In the genomic region with DNA sequence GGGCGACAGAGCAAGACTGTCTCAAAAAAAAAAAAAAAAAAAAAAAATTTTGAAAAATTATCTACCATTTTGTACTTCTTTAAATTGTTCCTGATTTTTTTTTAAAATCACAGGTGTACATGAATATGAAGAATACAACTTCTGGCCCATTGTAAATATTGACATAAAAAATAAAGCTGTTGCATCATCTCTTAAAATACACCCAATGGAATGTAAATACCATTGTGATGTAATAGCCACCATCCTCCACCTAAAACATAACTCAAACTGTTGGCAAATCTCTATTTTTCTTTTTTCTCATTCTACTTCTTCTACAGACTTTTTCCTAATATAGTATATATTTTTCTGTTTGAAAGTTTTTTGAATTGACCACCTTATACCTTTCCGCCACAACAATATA, we compare ENCODE assay signal across 22 cellular contexts.
DNase-seq lines count a peak whose midpoint lies in the region; ATAC-seq, FAIRE-seq and TF ChIP-seq lines count a peak whose summit lies in the region.
"Had no signal": no experiment of that assay in that cellular context is flagged by ENCODE, and none has a peak within 500 bp of the region (broad histone marks: within the 10 kb centered on the region; RNA-seq: fewer than 3 reads in every experiment).

No MANE protein-coding gene starts in this region.

- WGBS in HepG2 (ENCODE audit: low lambda C conversion rate): 48% methylated on average over 2 of the region's 2 CpGs
- WGBS in suprapubic skin: 95% methylated on average over 2 of the region's 2 CpGs

- CTCF ChIA-PET in HepG2 (lab: Yijun Ruan, JAX; ENCODE audit: low intra/inter-chr PET ratio, low total read pairs): no interaction called here

- TF ChIP-seq CTCF in bronchial epithelial cell (IDR thresholded peaks at IDR 0.05; ENCODE audit: insufficient read depth, low read length, severe bottlenecking) (no peak), HepG2 (CRISPR knock-in tag; IDR thresholded peaks at IDR 0.05) (no peak), suprapubic skin (IDR thresholded peaks at IDR 0.05) (no peak)

- no peak overlapping the region for H2AFZ ChIP-seq in HepG2 (ENCODE audit: low read length)

- TF ChIP-seq POLR2A in HepG2 (IDR thresholded peaks at IDR 0.05; ENCODE audit: insufficient read depth in 1 of 2, low read depth in 2 of 2, low read length in 2 of 2): no peak
- TF ChIP-seq POLR2A in suprapubic skin (IDR thresholded peaks at IDR 0.05): no peak

- H3K27me3 ChIP-seq in bronchial epithelial cell (ENCODE audit: control insufficient read depth, insufficient read depth, low read length) (peaks cover 2% of the 10 kb centered on the region), HepG2 (ENCODE audit: control insufficient read depth in 1 of 2, insufficient read depth in 2 of 2, low read length in 2 of 2) (no peaks in the 10 kb centered on the region), suprapubic skin (no peaks in the 10 kb centered on the region)
- H3K27me3 ChIP-seq: BLaER1 treated with 17β-estradiol and CSF1 and Interleukin-3, amounts not matched to agents 10 nM and 100 nM; MG63; SJCRH30 had no signal

- H3K9ac ChIP-seq in HepG2 (ENCODE audit: insufficient read depth, low read depth, low read length): no peak overlapping the region
- H3K9ac ChIP-seq: BLaER1 treated with 17β-estradiol and CSF1 and Interleukin-3, amounts not matched to agents 10 nM and 100 nM had no signal

- H3K9me3 ChIP-seq in HepG2 (ENCODE audit: low read length) (no peaks in the 10 kb centered on the region), suprapubic skin (no peaks in the 10 kb centered on the region)
- H3K9me3 ChIP-seq: BLaER1 treated with 17β-estradiol and CSF1 and Interleukin-3, amounts not matched to agents 10 nM and 100 nM; MG63; SJCRH30 had no signal

- FAIRE-seq in bronchial epithelial cell (lab: Jason Lieb, UNC): no peak
- no peak for FAIRE-seq in HepG2 (lab: Jason Lieb, UNC)
- FAIRE-seq: D721Med had no signal

- H3K27ac ChIP-seq in HepG2 (ENCODE audit: extremely low read length, insufficient read depth, low read length): no peak overlapping the region
- H3K27ac ChIP-seq in suprapubic skin: no peak overlapping the region
- H3K27ac ChIP-seq: BLaER1 treated with 17β-estradiol and CSF1 and Interleukin-3, amounts not matched to agents 10 nM and 100 nM; SJCRH30 had no signal

- DNase-seq in DMS53 (lab: John Stamatoyannopoulos, UW) (peak; percentile 63), NCI-H69 (lab: John Stamatoyannopoulos, UW) (peak; percentile 33), bronchial epithelial cell (ENCODE audit: low read depth) (peak; percentile 59), HepG2 (ENCODE audit: low spot score) (no peak), kidney tubule cell (ENCODE audit: low spot score) (no peak), NCI-H1048 (lab: John Stamatoyannopoulos, UW) (no peak), suprapubic skin (ENCODE audit: low spot score in 2 of 2) (no peak)
- DNase-seq: CD8-positive, alpha-beta memory T cell; DMS79 treated with DMSO at 0.1 percent for 48 hours; GOT3; Kasumi-1; NCI-H1092; NCI-H1694; NCI-H510A; NCI-H774; OCI-M1; RPMI8226; SJCRH30 had no signal

- no TSS peak for BruUV-seq in HepG2 (replicated peaks; lab: Mats Ljungman, UMichigan)

- no peak for TF ChIP-seq RAD21 in HepG2 (CRISPR knock-in tag; IDR thresholded peaks at IDR 0.05)

- H3K4me3 ChIP-seq in bronchial epithelial cell (ENCODE audit: low read depth, low read length) (no peak overlapping the region), HepG2 (replicated peaks in 1 of 3; ENCODE audit: insufficient read depth in 1 of 3, low read depth in 2 of 3, low read length in 3 of 3) (no peak overlapping the region), suprapubic skin (no peak overlapping the region)
- H3K4me3 ChIP-seq: BLaER1 treated with 17β-estradiol and CSF1 and Interleukin-3, amounts not matched to agents 10 nM and 100 nM; MG63; SJCRH30 had no signal

- H3K36me3 ChIP-seq in bronchial epithelial cell (ENCODE audit: control insufficient read depth, insufficient read depth, low read length) (no peaks in the 10 kb centered on the region), HepG2 (replicated peaks in 1 of 2; ENCODE audit: control insufficient read depth in 1 of 2, insufficient read depth in 2 of 2, low read length in 2 of 2) (no peaks in the 10 kb centered on the region), suprapubic skin (no peaks in the 10 kb centered on the region)
- H3K36me3 ChIP-seq: BLaER1 treated with 17β-estradiol and CSF1 and Interleukin-3, amounts not matched to agents 10 nM and 100 nM; MG63; SJCRH30 had no signal

- POLR2A ChIA-PET in HepG2 (lab: Yijun Ruan, JAX): no interaction called here

- no peaks in the 10 kb centered on the region for H3K79me2 ChIP-seq in HepG2 (ENCODE audit: insufficient read depth, low read length)

- ATAC-seq in HepG2 (no peak), HG03565 (IDR thresholded peaks at IDR 0.05; ENCODE audit: unreplicated experiment) (no peak)

- TF ChIP-seq EP300 in HepG2 (IDR thresholded peaks at IDR 0.05; ENCODE audit: low read depth in 2 of 2, low read length in 2 of 2) (peak in 1 of 2 experiments; percentile 26; a peak in 1 of 4 replicates), HepG2 (CRISPR knock-in tag; IDR thresholded peaks at IDR 0.05; ENCODE audit: borderline replicate concordance) (no peak), suprapubic skin (IDR thresholded peaks at IDR 0.05) (no peak)

- H4K20me1 ChIP-seq in HepG2 (ENCODE audit: insufficient read depth, low read length): no peaks in the 10 kb centered on the region
- H4K20me1 ChIP-seq: BLaER1 treated with 17β-estradiol and CSF1 and Interleukin-3, amounts not matched to agents 10 nM and 100 nM had no signal

- H3K4me2 ChIP-seq in HepG2 (ENCODE audit: low read depth, low read length): no peak overlapping the region
- H3K4me2 ChIP-seq: BLaER1 treated with 17β-estradiol and CSF1 and Interleukin-3, amounts not matched to agents 10 nM and 100 nM had no signal

- intact Hi-C loops in HepG2 (cut with micrococcal nuclease; ENCODE audit: unreplicated experiment): no loop called here

- H3K4me1 ChIP-seq in HepG2 (ENCODE audit: insufficient read depth, low read length) (peaks cover 5% of the 10 kb centered on the region; the same call in 1 of the 2 replicates), suprapubic skin (peaks cover 15% of the 10 kb centered on the region)

- in situ Hi-C loops in HepG2 (cut with HindIII; ENCODE audit: extremely low pct_ligation_motif_present, low pct_unique_long_range_greater_than_20kb): no loop called here

TF ChIP-seq in HepG2, 621 proteins besides CTCF, POLR2A, EP300 and RAD21 (continues in another document):
- no peak for TF ChIP-seq ZGPAT (CRISPR knock-in tag; IDR thresholded peaks at IDR 0.05)
- TF ChIP-seq ATF7-NPFF (CRISPR knock-in tag; IDR thresholded peaks at IDR 0.05; ENCODE audit: low read depth): no peak

Comparison
In these comparisons a context has a peak if more than half of its experiments do, and no peak if none do; other contexts are left out.
1. DNase-seq: peak in DMS53 (single experiment), NCI-H69 (single experiment) and bronchial epithelial cell (single experiment); none in HepG2 (single experiment), kidney tubule cell (single experiment), NCI-H1048 (single experiment) and suprapubic skin (0 of 2).